Comparison of ENCODE assay signal across 15 cellular contexts in the genomic region with DNA sequence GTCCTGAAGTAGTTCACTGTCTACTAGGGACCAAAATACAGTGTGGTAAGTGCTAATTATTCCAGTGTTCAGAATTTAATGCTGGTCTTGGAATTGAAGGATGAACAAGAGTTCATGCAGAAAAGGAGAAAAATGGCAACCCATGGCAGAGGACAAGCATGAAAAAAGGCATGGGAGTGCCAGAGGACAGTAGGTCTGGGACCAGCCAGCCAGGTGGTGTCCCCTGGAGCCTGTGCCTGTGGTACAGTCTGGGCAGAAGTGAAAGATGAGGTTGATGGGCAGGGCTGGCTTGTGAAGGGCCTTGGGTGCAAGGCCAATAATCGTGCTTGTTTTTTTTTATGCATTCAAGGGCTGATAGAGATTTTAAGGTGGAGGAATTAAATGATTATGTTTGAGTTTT. TPM values are rescaled to one million over a fixed set of nuclear protein-coding genes. Genes with fewer than 3 reads are reported as not detected.
DNase-seq lines count a peak whose midpoint lies in the region; ATAC-seq and TF ChIP-seq lines count a peak whose summit lies in the region.
"Had no signal": no experiment of that assay in that cellular context is flagged by ENCODE, and none has a peak within 500 bp of the region (broad histone marks: within the 10 kb centered on the region; RNA-seq: fewer than 3 reads in every experiment).

No MANE protein-coding gene starts in this region.

- no peak for TF ChIP-seq POLR2A in erythroblast (IDR thresholded peaks at IDR 0.05; ENCODE audit: low read length)

- no peak overlapping the region for H3K27ac Mint-ChIP-seq in T-helper 1 cell treated with Interleukin-12 subunit alpha and Interleukin-12 subunit beta and Interleukin-4 antibody, amounts not matched to agents 30 μg/mL and 1 μg/mL, for 36 hours
- peak overlapping the region; percentile 24 for H3K27ac Mint-ChIP-seq in stimulated activated effector memory CD8-positive, alpha-beta T cell treated with anti-CD3 and anti-CD28 coated beads, Interleukin-12 subunit alpha, Interleukin-12 subunit beta, amount 100 ng/mL, for 72 hours
- no peak overlapping the region for H3K27ac Mint-ChIP-seq in type B pancreatic cell

- peaks cover 34% of the 10 kb centered on the region for H3K36me3 Mint-ChIP-seq in T-helper 1 cell treated with Interleukin-12 subunit alpha and Interleukin-12 subunit beta and Interleukin-4 antibody, amounts not matched to agents 30 μg/mL and 1 μg/mL, for 36 hours (ENCODE audit: low read depth)
- H3K36me3 Mint-ChIP-seq in stimulated activated effector memory CD8-positive, alpha-beta T cell treated with anti-CD3 and anti-CD28 coated beads, Interleukin-12 subunit alpha, Interleukin-12 subunit beta, amount 100 ng/mL, for 72 hours = peaks cover 12% of the 10 kb centered on the region
- peaks cover 5% of the 10 kb centered on the region for H3K36me3 Mint-ChIP-seq in type B pancreatic cell

- H3K4me3 Mint-ChIP-seq in T-helper 1 cell treated with Interleukin-12 subunit alpha and Interleukin-12 subunit beta and Interleukin-4 antibody, amounts not matched to agents 30 μg/mL and 1 μg/mL, for 36 hours = peak overlapping the region; percentile 1
- no peak overlapping the region for H3K4me3 Mint-ChIP-seq in stimulated activated effector memory CD8-positive, alpha-beta T cell treated with anti-CD3 and anti-CD28 coated beads, Interleukin-12 subunit alpha, Interleukin-12 subunit beta, amount 100 ng/mL, for 72 hours
- H3K4me3 Mint-ChIP-seq in type B pancreatic cell = no peak overlapping the region

- ATAC-seq in GM21786 (IDR thresholded peaks at IDR 0.05; ENCODE audit: unreplicated experiment) (peak; percentile 72), HG03521 (IDR thresholded peaks at IDR 0.05; ENCODE audit: unreplicated experiment) (peak; percentile 31)
- no peak for ATAC-seq in stimulated activated effector memory CD8-positive, alpha-beta T cell treated with anti-CD3 and anti-CD28 coated beads, Interleukin-12 subunit alpha, Interleukin-12 subunit beta, amount 100 ng/mL, for 72 hours

- DNase-seq in T-helper 1 cell = no peak
- DNase-seq in stimulated activated effector memory CD8-positive, alpha-beta T cell treated with anti-CD3 and anti-CD28 coated beads, Interleukin-12 subunit alpha, Interleukin-12 subunit beta, amount 100 ng/mL, for 72 hours (ENCODE audit: low spot score in 2 of 2) = peak in 1 of 2 donors; percentile 38
- DNase-seq in type B pancreatic cell (ENCODE audit: extremely low spot score, unreplicated experiment) = no peak
- no peak for DNase-seq in erythroblast (lab: John Stamatoyannopoulos, UW)
- no peak for DNase-seq in HuH-7.5 (ENCODE audit: low spot score)
- DNase-seq: activated gamma-delta T cell, colonic mucosa, DMS53, NCI-H146, OCI-M1, stomach, WERI-Rb-1 had no signal

- no peak for TF ChIP-seq CTCF in type B pancreatic cell (conservative IDR thresholded peaks at IDR 0.05)

- no peaks in the 10 kb centered on the region for H3K9me3 Mint-ChIP-seq in T-helper 1 cell treated with Interleukin-12 subunit alpha and Interleukin-12 subunit beta and Interleukin-4 antibody, amounts not matched to agents 30 μg/mL and 1 μg/mL, for 36 hours
- no peaks in the 10 kb centered on the region for H3K9me3 Mint-ChIP-seq in stimulated activated effector memory CD8-positive, alpha-beta T cell treated with anti-CD3 and anti-CD28 coated beads, Interleukin-12 subunit alpha, Interleukin-12 subunit beta, amount 100 ng/mL, for 72 hours
- no peaks in the 10 kb centered on the region for H3K9me3 Mint-ChIP-seq in type B pancreatic cell

- H3K27me3 Mint-ChIP-seq in T-helper 1 cell treated with Interleukin-12 subunit alpha and Interleukin-12 subunit beta and Interleukin-4 antibody, amounts not matched to agents 30 μg/mL and 1 μg/mL, for 36 hours (ENCODE audit: low read depth) = no peaks in the 10 kb centered on the region
- H3K27me3 Mint-ChIP-seq in type B pancreatic cell = no peaks in the 10 kb centered on the region

- H3K4me1 Mint-ChIP-seq in T-helper 1 cell treated with Interleukin-12 subunit alpha and Interleukin-12 subunit beta and Interleukin-4 antibody, amounts not matched to agents 30 μg/mL and 1 μg/mL, for 36 hours (ENCODE audit: low read depth) = peaks cover 40% of the 10 kb centered on the region
- H3K4me1 Mint-ChIP-seq in stimulated activated effector memory CD8-positive, alpha-beta T cell treated with anti-CD3 and anti-CD28 coated beads, Interleukin-12 subunit alpha, Interleukin-12 subunit beta, amount 100 ng/mL, for 72 hours = peaks cover 62% of the 10 kb centered on the region
- peaks cover 6% of the 10 kb centered on the region for H3K4me1 Mint-ChIP-seq in type B pancreatic cell (ENCODE audit: unreplicated experiment)

RNA-seq across cellular contexts. Expression of a gene that starts 21.0 kb away (rescaled TPM):
- total RNA-seq in type B pancreatic cell (ENCODE audit: low replicate concordance) = 43.1 and 45.6 TPM in 2 replicates
